Comparison of ENCODE assay signal across 8 cellular contexts in genomic region chr21:5220468-5220867, GRCh38.
A peak's percentile ranks its signal among the peaks of the same experiment; 100 is the strongest.
DNase-seq lines count a peak whose midpoint lies in the region; ATAC-seq, FAIRE-seq and TF ChIP-seq lines count a peak whose summit lies in the region.
"Not testable (repeated sequence)": the region's sequence is repeated elsewhere in the genome, so short reads cannot be mapped to it uniquely, and the experiment has no call there.

No MANE protein-coding gene starts in this region.

- not testable (repeated sequence) for H3K9ac ChIP-seq in MM.1S (ENCODE audit: low read length); H1 (replicated peaks in 1 of 4; ENCODE audit: extremely low read depth in 1 of 4, low read depth in 3 of 4, low read length in 3 of 4)

- TF ChIP-seq CTCF in 22Rv1 (IDR thresholded peaks at IDR 0.05), result peak; percentile 36
- TF ChIP-seq CTCF in MM.1S (IDR thresholded peaks at IDR 0.05; ENCODE audit: low read length); H1 (IDR thresholded peaks at IDR 0.05; ENCODE audit: control extremely low read depth in 1 of 3, insufficient read depth in 1 of 3, low read depth in 1 of 3, low read length in 3 of 3); lower lobe of right lung (IDR thresholded peaks at IDR 0.05): not testable (repeated sequence)

- H3K27me3 ChIP-seq in MM.1S (replicated peaks; ENCODE audit: insufficient read depth, low read length); H1 (replicated peaks in 1 of 4; ENCODE audit: control insufficient read depth in 3 of 4, extremely low read depth in 1 of 4, insufficient read depth in 3 of 4, low read length in 3 of 4); lower lobe of right lung (ENCODE audit: low read depth): not testable (repeated sequence)

- not testable (repeated sequence) for H3K79me2 ChIP-seq in MM.1S (ENCODE audit: low read length); H1 (ENCODE audit: control insufficient read depth in 1 of 2, insufficient read depth in 2 of 2, low read length in 2 of 2)

- H4K5ac ChIP-seq in H1 (ENCODE audit: insufficient read length, low read depth, low read length), result not testable (repeated sequence)

- peaks cover 42% of the 10 kb centered on the region for H3K9me3 Mint-ChIP-seq in activated CD4-positive, alpha-beta T cell treated with anti-CD3 and anti-CD28 coated beads for 36 hours (ENCODE audit: low read depth)

- not testable (repeated sequence) for H3K23ac ChIP-seq in H1 (ENCODE audit: insufficient read length)

- not testable (repeated sequence) for H2BK120ac ChIP-seq in H1 (replicated peaks; ENCODE audit: low read depth, low read length)

- POLR2A ChIA-PET in activated CD4-positive, alpha-beta T cell treated with anti-CD3 and anti-CD28 coated beads for 36 hours (lab: Charles Lee); H1 (lab: Charles Lee; ENCODE audit: partially characterized antibody): not testable (repeated sequence)

- H3K4me2 ChIP-seq in MM.1S (ENCODE audit: low read depth, low read length); H1 (ENCODE audit: insufficient read depth in 1 of 2, low read depth in 2 of 2, low read length in 2 of 2): not testable (repeated sequence)

- H3K79me1 ChIP-seq in H1 (ENCODE audit: low read depth, low read length), result not testable (repeated sequence)

- not testable (repeated sequence) for H2BK20ac ChIP-seq in H1 (ENCODE audit: low read length)

- not testable (repeated sequence) for H3K4me3 Mint-ChIP-seq in activated CD4-positive, alpha-beta T cell treated with anti-CD3 and anti-CD28 coated beads for 36 hours

- H3K36me3 ChIP-seq in MM.1S (replicated peaks; ENCODE audit: insufficient read depth, low read length); H1 (ENCODE audit: control insufficient read depth in 2 of 4, insufficient read depth in 4 of 4, low read length in 3 of 4); lower lobe of right lung: not testable (repeated sequence)

- CTCF ChIA-PET in activated CD4-positive, alpha-beta T cell treated with anti-CD3 and anti-CD28 coated beads for 36 hours (lab: Charles Lee); H1 (lab: Charles Lee; ENCODE audit: partially characterized antibody): not testable (repeated sequence)

- H3K27ac Mint-ChIP-seq in activated CD4-positive, alpha-beta T cell treated with anti-CD3 and anti-CD28 coated beads for 36 hours, result not testable (repeated sequence)

- not testable (repeated sequence) for H4K20me1 ChIP-seq in MM.1S (ENCODE audit: insufficient read depth, low read length); H1 (replicated peaks in 1 of 2; ENCODE audit: control insufficient read depth in 1 of 2, insufficient read depth in 2 of 2, low read length in 2 of 2)

- not testable (repeated sequence) for H4K8ac ChIP-seq in H1 (ENCODE audit: extremely low read depth, insufficient read depth, low read length)

- not testable (repeated sequence) for H3K4ac ChIP-seq in H1 (replicated peaks; ENCODE audit: insufficient read length, low read depth, low read length)

- not testable (repeated sequence) for H2AK5ac ChIP-seq in H1 (ENCODE audit: low read depth, low read length)

- not testable (repeated sequence) for ATAC-seq in activated CD4-positive, alpha-beta T cell treated with anti-CD3 and anti-CD28 coated beads for 36 hours; lower lobe of right lung

- H3K27me3 Mint-ChIP-seq in activated CD4-positive, alpha-beta T cell treated with anti-CD3 and anti-CD28 coated beads for 36 hours, result not testable (repeated sequence)

- WGBS in H1 (ENCODE audit: extremely low coverage in 1 of 2, insufficient coverage in 1 of 2, insufficient read length in 1 of 2, insufficient replicate concordance in 2 of 2, low coverage in 1 of 2, low lambda C conversion rate in 2 of 2, missing lambda C conversion rate in 1 of 2), 2 experiments, result 78% methylated on average over 6 of the region's 6 CpGs; no CpG with 5 or more reads in 1 of the 2 experiments

- not testable (repeated sequence) for H3K56ac ChIP-seq in H1 (replicated peaks; ENCODE audit: insufficient read length, low read depth, low read length)

- H2AFZ ChIP-seq in MM.1S (ENCODE audit: low read length); H1 (ENCODE audit: low read length): not testable (repeated sequence)

- not testable (repeated sequence) for H3K36me3 Mint-ChIP-seq in activated CD4-positive, alpha-beta T cell treated with anti-CD3 and anti-CD28 coated beads for 36 hours (ENCODE audit: low read depth)

- intact Hi-C loops in activated CD4-positive, alpha-beta T cell treated with anti-CD3 and anti-CD28 coated beads for 36 hours (cut with DNase I, micrococcal nuclease); lower lobe of right lung (cut with DNase I): not testable (repeated sequence)

- H2BK5ac ChIP-seq in H1 (ENCODE audit: low read depth, low read length), result not testable (repeated sequence)

- not testable (repeated sequence) for TF ChIP-seq POLR2A in H1 (IDR thresholded peaks at IDR 0.05; ENCODE audit: control extremely low read depth in 1 of 2, low read depth in 2 of 2, low read length in 2 of 2)

- H2BK15ac ChIP-seq in H1 (ENCODE audit: low read length), result not testable (repeated sequence)

- not testable (repeated sequence) for H3K4me1 ChIP-seq in MM.1S (ENCODE audit: low read length); H1 (replicated peaks in 1 of 4; ENCODE audit: control insufficient read depth in 3 of 4, insufficient read depth in 4 of 4, low read length in 3 of 4); lower lobe of right lung

- not testable (repeated sequence) for FAIRE-seq in H1 (lab: Jason Lieb, UNC)

- not testable (repeated sequence) for H3K9me3 ChIP-seq in MM.1S (replicated peaks; ENCODE audit: insufficient read depth, low read length); lower lobe of right lung
- H3K9me3 ChIP-seq in H1 (ENCODE audit: insufficient read depth in 2 of 2, low read depth in 1 of 2, low read length in 1 of 2), result peaks cover 56 to 57% of the 10 kb centered on the region in 2 experiments

- not testable (repeated sequence) for H3K4me3 ChIP-seq in MM.1S (ENCODE audit: low read length); H1 (ENCODE audit: extremely low read depth in 1 of 4, insufficient read depth in 2 of 4, low read depth in 3 of 4, low read length in 4 of 4); lower lobe of right lung

- H4K91ac ChIP-seq in H1 (replicated peaks; ENCODE audit: insufficient read length, low read length), result not testable (repeated sequence)

- H3K4me1 Mint-ChIP-seq in activated CD4-positive, alpha-beta T cell treated with anti-CD3 and anti-CD28 coated beads for 36 hours, result not testable (repeated sequence)

- TF ChIP-seq EP300 in H1 (IDR thresholded peaks at IDR 0.05; ENCODE audit: borderline replicate concordance in 1 of 2, low read depth in 2 of 2, low read length in 2 of 2), result not testable (repeated sequence)

- not testable (repeated sequence) for H3K23me2 ChIP-seq in H1 (ENCODE audit: low read depth, low read length)

- not testable (repeated sequence) for H3K27ac ChIP-seq in 22Rv1; MM.1S (ENCODE audit: low read length); H1 (ENCODE audit: low read depth, low read length); lower lobe of right lung

- H2BK12ac ChIP-seq in H1 (ENCODE audit: low read depth, low read length), result not testable (repeated sequence)

- not testable (repeated sequence) for H3F3A ChIP-seq in MM.1S (ENCODE audit: insufficient read depth, low read length)

- DNase-seq in ELF-1 (ENCODE audit: low read depth, low spot score), result peak; percentile 20
- DNase-seq in HT1080 (ENCODE audit: low read depth), result peak; percentile 64
- peak; percentile 29 for DNase-seq in MM.1S
- DNase-seq in RKO (ENCODE audit: low spot score), result peak; percentile 80
- peak; percentile 11 for DNase-seq in activated CD4-positive, alpha-beta T cell treated with anti-CD3 and anti-CD28 coated beads for 36 hours
- DNase-seq in H1 (ENCODE audit: low read depth in 1 of 2, low spot score in 2 of 2), result not testable (repeated sequence)
- DNase-seq in lower lobe of right lung, result peak; percentile 46

- not testable (repeated sequence) for H3K9me2 ChIP-seq in MM.1S (replicated peaks; ENCODE audit: insufficient read depth, low read length)

- TF ChIP-seq RAD21 in H1 (IDR thresholded peaks at IDR 0.05 in 1 of 2, conservative IDR thresholded peaks at IDR 0.05 in 1 of 2; ENCODE audit: low read depth in 2 of 2, low read length in 2 of 2), result peak; percentile 32 to 34; a peak in 3 of 4 replicates

- not testable (repeated sequence) for H3K18ac ChIP-seq in H1 (ENCODE audit: extremely low read depth, low read length)

- not testable (repeated sequence) for H3K14ac ChIP-seq in H1 (ENCODE audit: insufficient read length)
